ENCODE assay signal across 23 cellular contexts in the genomic region with DNA sequence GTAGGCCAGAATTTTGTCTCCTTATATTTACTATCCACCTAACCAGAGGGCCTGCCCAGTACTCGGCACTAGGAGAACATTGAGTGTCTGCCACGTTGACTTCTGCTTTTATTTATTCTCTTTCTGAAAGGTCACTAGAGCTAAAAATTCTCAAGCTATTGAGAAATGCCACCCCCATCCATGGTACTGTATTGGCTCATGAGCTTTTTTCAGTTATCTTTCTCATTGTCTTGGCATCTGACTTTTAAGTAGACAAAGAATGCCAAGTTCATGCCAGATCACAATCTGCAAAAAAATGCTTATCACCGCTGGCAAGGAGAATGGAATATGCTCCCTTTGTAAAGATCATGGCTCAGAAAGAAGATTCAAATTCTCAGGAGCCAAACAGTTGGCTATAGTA. TPM values are rescaled to one million over a fixed set of nuclear protein-coding genes. Genes with fewer than 3 reads are reported as not detected.
DNase-seq lines count a peak whose midpoint lies in the region; ATAC-seq and TF ChIP-seq lines count a peak whose summit lies in the region.
"Had no signal": no experiment of that assay in that cellular context is flagged by ENCODE, and none has a peak within 500 bp of the region (broad histone marks: within the 10 kb centered on the region; RNA-seq: fewer than 3 reads in every experiment).

No MANE protein-coding gene starts in this region.

- no peaks in the 10 kb centered on the region for H3K9me2 ChIP-seq in SK-N-SH

- H3K4me1 ChIP-seq in SK-N-SH (ENCODE audit: control insufficient read depth in 1 of 2, insufficient read depth in 2 of 2, low read depth in 1 of 2, low read length in 1 of 2) (peaks cover 0 to 42% of the 10 kb centered on the region in 2 experiments), upper lobe of right lung (no peaks in the 10 kb centered on the region)
- H3K4me1 ChIP-seq: A549, thyroid gland had no signal

- H3K4me3 ChIP-seq in SK-N-SH (ENCODE audit: low read depth in 2 of 2, low read length in 1 of 2) (no peak overlapping the region), fibroblast of the aortic adventitia (ENCODE audit: low read depth, low read length) (no peak overlapping the region), upper lobe of right lung (no peak overlapping the region)
- H3K4me3 ChIP-seq: A549, esophagus muscularis mucosa, GM23338, psoas muscle, thyroid gland had no signal

- H3K79me2 ChIP-seq in SK-N-SH (ENCODE audit: insufficient read depth), result peaks cover 8% of the 10 kb centered on the region

- DNase-seq in Right ventricle myocardium superior, result no peak
- no peak for DNase-seq in cardiac septum (ENCODE audit: low spot score)
- no peak for DNase-seq in SK-N-SH
- DNase-seq in fibroblast of the aortic adventitia (ENCODE audit: low read depth), result peak; percentile 68
- DNase-seq in upper lobe of right lung, result no peak
- no peak for DNase-seq in NCI-H1048 (lab: John Stamatoyannopoulos, UW)
- no peak for DNase-seq in NCI-H2171 (lab: John Stamatoyannopoulos, UW)
- DNase-seq: activated CD4-positive, alpha-beta T cell treated with anti-CD3 and anti-CD28 coated beads for 48 hours; activated naive CD8-positive, alpha-beta T cell treated with anti-CD3 and anti-CD28 coated beads, Interleukin-2, amount 50 U/mL, for 24 hours; caudate nucleus; CD4-positive, CD25-positive, alpha-beta regulatory T cell; DMS53; effector CD4-positive, alpha-beta T cell; NCI-H187 treated with DMSO at 0.1 percent for 48 hours; NCI-H510A; psoas muscle; stimulated activated CD4-positive, alpha-beta T cell treated with anti-CD3 and anti-CD28 coated beads, Interleukin-12 subunit alpha, Interleukin-12 subunit beta, amount 100 ng/mL, for 4 hours; thyroid gland had no signal

- peak; percentile 36 for ATAC-seq in Right ventricle myocardium superior (ENCODE audit: poor library complexity)
- ATAC-seq in upper lobe of right lung, result peak; percentile 48
- ATAC-seq in GM19023 (IDR thresholded peaks at IDR 0.05; ENCODE audit: unreplicated experiment), result no peak
- ATAC-seq: A549; activated naive CD8-positive, alpha-beta T cell treated with anti-CD3 and anti-CD28 coated beads, Interleukin-2, amount 50 U/mL, for 24 hours; GM23338; psoas muscle had no signal

- H3F3A ChIP-seq in SK-N-SH (replicated peaks; ENCODE audit: insufficient read depth), result peaks cover 81% of the 10 kb centered on the region

- no peaks in the 10 kb centered on the region for H4K20me1 ChIP-seq in SK-N-SH (ENCODE audit: insufficient read depth)

- CTCF ChIA-PET in SK-N-SH (lab: Yijun Ruan, JAX), result no interaction called here

- H3K27ac ChIP-seq in SK-N-SH (ENCODE audit: low read depth in 2 of 2, low read length in 1 of 2), result peak overlapping the region; percentile 44 to 88; a peak in 3 of 4 replicates
- H3K27ac ChIP-seq in upper lobe of right lung, result no peak overlapping the region
- H3K27ac ChIP-seq: A549, esophagus muscularis mucosa, psoas muscle, thyroid gland had no signal

- H3K27me3 ChIP-seq in SK-N-SH (ENCODE audit: insufficient read depth) (no peaks in the 10 kb centered on the region), upper lobe of right lung (no peaks in the 10 kb centered on the region)
- H3K27me3 ChIP-seq: esophagus muscularis mucosa, thyroid gland had no signal

- peak overlapping the region; percentile 54; the same call in 1 of the 2 replicates for H3K9ac ChIP-seq in SK-N-SH

- TF ChIP-seq CTCF in SK-N-SH (IDR thresholded peaks at IDR 0.05) (no peak), fibroblast of the aortic adventitia (IDR thresholded peaks at IDR 0.05; ENCODE audit: insufficient read depth, low read length) (no peak), upper lobe of right lung (IDR thresholded peaks at IDR 0.05) (no peak)

- H3K9me3 ChIP-seq in SK-N-SH, result no peaks in the 10 kb centered on the region
- H3K9me3 ChIP-seq in upper lobe of right lung, result no peaks in the 10 kb centered on the region
- H3K9me3 ChIP-seq: A549, esophagus muscularis mucosa, psoas muscle, thyroid gland had no signal

- peak overlapping the region; percentile 25; the same call in 1 of the 2 replicates for H3K4me2 ChIP-seq in SK-N-SH
- H3K4me2 ChIP-seq: A549, GM23338 had no signal

- no peak for TF ChIP-seq RAD21 in SK-N-SH (IDR thresholded peaks at IDR 0.05; ENCODE audit: low read length)

- intact Hi-C loops in Right ventricle myocardium superior (cut with DNase I), result loop anchor here (10.0 kb wide), 2 partner anchors 221 to 871 kb away; partner anchors contain the start of gene PRRX1
- intact Hi-C loops in cardiac septum (cut with DNase I), result loop anchor here (10.0 kb wide), 1 partner anchor 361 kb away; no protein-coding TSS in a partner anchor
- intact Hi-C loops in upper lobe of right lung (cut with DNase I), result no loop called here

- H2AFZ ChIP-seq in SK-N-SH (ENCODE audit: low read depth), result 0 out of 2 replicates have a peak overlapping the region, but pooled peaks have one; percentile 1
- H2AFZ ChIP-seq: GM23338 had no signal

- POLR2A ChIA-PET in SK-N-SH (lab: Yijun Ruan, JAX), result no interaction called here

- TF ChIP-seq EP300 in SK-N-SH (IDR thresholded peaks at IDR 0.05; ENCODE audit: borderline replicate concordance in 1 of 2, low read depth in 1 of 2, low read length in 1 of 2), result peak; percentile 36 to 100

- 0% methylated on average over 3 of the region's 3 CpGs for WGBS in SK-N-SH (ENCODE audit: low lambda C conversion rate)

- peaks cover 0 to 11% of the 10 kb centered on the region in 2 experiments for H3K36me3 ChIP-seq in SK-N-SH (replicated peaks in 1 of 2; ENCODE audit: control insufficient read depth in 1 of 2, insufficient read depth in 2 of 2, low read length in 1 of 2)
- no peaks in the 10 kb centered on the region for H3K36me3 ChIP-seq in upper lobe of right lung
- H3K36me3 ChIP-seq: esophagus muscularis mucosa, thyroid gland had no signal

TF ChIP-seq in SK-N-SH, 30 proteins besides CTCF, POLR2A, EP300 and RAD21 (continues in another document):
- TF ChIP-seq ELF1 (IDR thresholded peaks at IDR 0.05) (no peak), USF2 (IDR thresholded peaks at IDR 0.05; ENCODE audit: borderline replicate concordance, low read depth, low read length) (no peak), FOXJ3 (CRISPR knock-in tag; IDR thresholded peaks at IDR 0.05) (no peak), SIN3A (IDR thresholded peaks at IDR 0.05; ENCODE audit: borderline replicate concordance, low read depth, low read length) (no peak), NFIC (IDR thresholded peaks at IDR 0.05; ENCODE audit: borderline replicate concordance) (peak; percentile 99), TCF12 (IDR thresholded peaks at IDR 0.05) (peak; percentile 97), RXRA (IDR thresholded peaks at IDR 0.05; ENCODE audit: borderline replicate concordance, low read depth) (peak; percentile 98), CHD2 (IDR thresholded peaks at IDR 0.05; ENCODE audit: low read length, partially characterized antibody) (no peak), FOSL2 (IDR thresholded peaks at IDR 0.05; ENCODE audit: borderline replicate concordance, low read depth) (peak; percentile 85), JUND (IDR thresholded peaks at IDR 0.05) (peak; percentile 95), ZBTB33 (IDR thresholded peaks at IDR 0.05; ENCODE audit: borderline replicate concordance, low read depth) (peak; percentile 76; the same call in 1 of the 2 replicates), YY1 (IDR thresholded peaks at IDR 0.05; ENCODE audit: low read depth) (no peak), TEAD4 (IDR thresholded peaks at IDR 0.05; ENCODE audit: borderline replicate concordance, insufficient read depth) (peak; percentile 98), MAX (IDR thresholded peaks at IDR 0.05; ENCODE audit: low read depth) (peak; percentile 61; the same call in 1 of the 2 replicates), PBX3 (IDR thresholded peaks at IDR 0.05) (peak; percentile 95), GABPA (IDR thresholded peaks at IDR 0.05; ENCODE audit: low read depth) (no peak; the same call in 1 of the 2 replicates)

RNA-seq across cellular contexts. Expression of gene MROH9, which starts 49.8 kb away (rescaled TPM):
- total RNA-seq in Right ventricle myocardium superior (not detected), cardiac septum (not detected), fibroblast of the aortic adventitia (ENCODE audit: low replicate concordance) (0.27 and 0.49 TPM in 2 replicates), upper lobe of right lung (not detected)
- polyA plus RNA-seq in SK-N-SH (2012; rRNA removed), result 0.24 and 0.26 TPM in 2 replicates
- polyA plus RNA-seq in SK-N-SH (2012; cell fraction: cytosol; rRNA removed), result 0.21 and 0.22 TPM in 2 replicates
- polyA plus RNA-seq in SK-N-SH (2012; cell fraction: nucleus; rRNA removed), result 0.43 and 0.82 TPM in 2 replicates
- total RNA-seq: CD4-positive, CD25-positive, alpha-beta regulatory T cell; esophagus muscularis mucosa; GM23338; psoas muscle had no signal
- polyA plus RNA-seq: A549; CD4-positive, CD25-positive, alpha-beta regulatory T cell; neural cell; psoas muscle had no signal
